Comparison of ENCODE assay signal across 9 cellular contexts in the genomic region with DNA sequence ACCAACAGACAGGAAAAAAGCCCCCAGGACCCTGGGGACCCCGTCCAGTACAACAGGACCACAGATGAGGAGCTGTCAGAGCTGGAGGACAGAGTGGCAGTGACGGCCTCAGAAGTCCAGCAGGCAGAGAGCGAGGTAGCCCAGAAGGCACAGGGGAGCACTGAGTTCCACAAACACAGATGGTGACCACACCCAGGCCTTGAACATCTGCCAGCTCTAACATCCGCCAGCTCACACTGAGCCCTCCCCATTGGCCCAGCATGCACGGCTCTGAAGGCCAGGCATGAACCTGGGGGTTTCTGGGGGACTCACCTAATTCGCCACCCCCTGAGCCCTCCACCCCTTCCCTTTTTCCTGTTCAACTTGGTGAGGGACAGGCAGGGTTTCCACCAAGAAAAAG.
DNase-seq lines count a peak whose midpoint lies in the region; ATAC-seq, FAIRE-seq and TF ChIP-seq lines count a peak whose summit lies in the region.
"Had no signal": no experiment of that assay in that cellular context is flagged by ENCODE, and none has a peak within 500 bp of the region (broad histone marks: within the 10 kb centered on the region; RNA-seq: fewer than 3 reads in every experiment).

No MANE protein-coding gene starts in this region.

- ATAC-seq in stimulated activated memory B cell treated with anti-CD40 and anti-IgM and Interleukin-4, amounts not matched to agents 10 μg/mL and 1 μg/mL and 100 μg/mL, for 72 hours, result peak; percentile 56
- no peak for ATAC-seq in GM21381 (IDR thresholded peaks at IDR 0.05; ENCODE audit: unreplicated experiment)
- no peak for ATAC-seq in GM19452 (IDR thresholded peaks at IDR 0.05; ENCODE audit: unreplicated experiment)

- H3K4me1 Mint-ChIP-seq in stimulated activated memory B cell treated with anti-CD40 and anti-IgM and Interleukin-4, amounts not matched to agents 10 μg/mL and 1 μg/mL and 100 μg/mL, for 72 hours, result no peaks in the 10 kb centered on the region

- peak; percentile 43 for FAIRE-seq in H54 (lab: Jason Lieb, UNC)

- DNase-seq in H54 (ENCODE audit: insufficient read length, low spot score) (peak; percentile 65), NCI-H774 (lab: John Stamatoyannopoulos, UW) (peak; percentile 30), fibroblast of peridontal ligament (ENCODE audit: extremely low read depth) (peak; percentile 65), iPS-NIHi7 (ENCODE audit: extremely low spot score) (no peak), anterior cingulate cortex (lab: John Stamatoyannopoulos, UW) (no peak)
- DNase-seq: cerebellar nuclear complex had no signal

- H3K4me3 Mint-ChIP-seq in stimulated activated memory B cell treated with anti-CD40 and anti-IgM and Interleukin-4, amounts not matched to agents 10 μg/mL and 1 μg/mL and 100 μg/mL, for 72 hours, result no peak overlapping the region

- no peaks in the 10 kb centered on the region for H3K9me3 Mint-ChIP-seq in stimulated activated memory B cell treated with anti-CD40 and anti-IgM and Interleukin-4, amounts not matched to agents 10 μg/mL and 1 μg/mL and 100 μg/mL, for 72 hours

- H3K36me3 Mint-ChIP-seq in stimulated activated memory B cell treated with anti-CD40 and anti-IgM and Interleukin-4, amounts not matched to agents 10 μg/mL and 1 μg/mL and 100 μg/mL, for 72 hours, result no peaks in the 10 kb centered on the region

- peaks cover 47% of the 10 kb centered on the region for H3K27me3 Mint-ChIP-seq in stimulated activated memory B cell treated with anti-CD40 and anti-IgM and Interleukin-4, amounts not matched to agents 10 μg/mL and 1 μg/mL and 100 μg/mL, for 72 hours

- no peak for TF ChIP-seq POLR2A in H54 (IDR thresholded peaks at IDR 0.05; ENCODE audit: low read depth, low read length)

- H3K27ac Mint-ChIP-seq in stimulated activated memory B cell treated with anti-CD40 and anti-IgM and Interleukin-4, amounts not matched to agents 10 μg/mL and 1 μg/mL and 100 μg/mL, for 72 hours, result no peak overlapping the region

Comparison
In these comparisons a context has a peak if more than half of its experiments do, and no peak if none do; other contexts are left out.
1. DNase-seq: peak in H54 (single experiment), NCI-H774 (single experiment) and fibroblast of peridontal ligament (single experiment); none in iPS-NIHi7 (single experiment) and anterior cingulate cortex (0 of 58).